In the genomic region with DNA sequence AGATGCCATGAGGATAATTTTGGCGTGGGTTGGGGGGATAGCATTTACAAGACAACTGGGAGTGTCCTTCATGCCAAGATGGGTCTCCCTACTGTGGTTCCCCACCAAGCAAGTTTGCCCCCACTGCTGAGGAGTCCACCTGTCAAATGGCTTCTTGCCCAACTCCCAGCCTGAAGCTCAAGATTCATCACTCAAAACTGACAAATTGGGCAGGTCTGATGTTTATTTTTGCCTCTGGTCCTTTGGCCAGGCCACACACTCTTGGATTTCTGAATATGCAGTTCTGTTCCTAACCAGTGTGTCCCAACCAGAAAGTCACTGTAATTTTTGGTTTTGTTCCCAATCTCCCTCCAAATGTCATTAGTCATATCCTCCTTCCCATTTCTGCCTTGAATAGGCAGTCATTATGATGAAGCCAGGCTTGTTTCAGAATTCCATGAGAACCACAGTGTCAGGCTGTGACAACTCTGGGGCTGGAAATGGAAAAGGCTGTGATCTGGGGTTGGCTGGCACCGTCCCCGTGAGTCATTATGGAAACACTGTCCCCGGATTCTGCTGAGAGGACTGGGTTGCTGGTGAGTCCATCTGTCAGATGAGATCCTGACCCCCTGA, we compare ENCODE assay signal across 9 cellular contexts. TPM values are rescaled to one million over a fixed set of nuclear protein-coding genes. Genes with fewer than 3 reads are reported as not detected.
A peak's percentile ranks its signal among the peaks of the same experiment; 100 is the strongest.
DNase-seq lines count a peak whose midpoint lies in the region; ATAC-seq and TF ChIP-seq lines count a peak whose summit lies in the region.
"Had no signal": no experiment of that assay in that cellular context is flagged by ENCODE, and none has a peak within 500 bp of the region (broad histone marks: within the 10 kb centered on the region; RNA-seq: fewer than 3 reads in every experiment).

No MANE protein-coding gene starts in this region.

- no peaks in the 10 kb centered on the region for H3K4me1 Mint-ChIP-seq in activated naive CD4-positive, alpha-beta T cell treated with anti-CD3 and anti-CD28 coated beads for 36 hours (ENCODE audit: low read depth)

- no peak for TF ChIP-seq CTCF in BJ (IDR thresholded peaks at IDR 0.05; ENCODE audit: insufficient read depth, low read depth, low read length)
- no peak for TF ChIP-seq CTCF in fibroblast of the aortic adventitia (IDR thresholded peaks at IDR 0.05; ENCODE audit: insufficient read depth, low read length)

- H3K4me1 ChIP-seq in effector memory CD4-positive, alpha-beta T cell (ENCODE audit: control insufficient read depth, insufficient read depth, low read length, poor library complexity, severe bottlenecking), result no peaks in the 10 kb centered on the region

- H3K36me3 ChIP-seq in BJ (ENCODE audit: control insufficient read depth, insufficient read depth, low read length), result no peaks in the 10 kb centered on the region
- H3K36me3 ChIP-seq in effector memory CD4-positive, alpha-beta T cell (ENCODE audit: control insufficient read depth, insufficient read depth, low read length), result no peaks in the 10 kb centered on the region
- H3K36me3 ChIP-seq: BLaER1 treated with 17β-estradiol and CSF1 and Interleukin-3, amounts not matched to agents 10 nM and 100 nM had no signal

- H3K9me3 ChIP-seq in effector memory CD4-positive, alpha-beta T cell (ENCODE audit: control insufficient read depth, low read length), result no peaks in the 10 kb centered on the region

- peak; percentile 92 for ATAC-seq in SK-N-SH treated with all-trans-retinoic acid at 6 μM for 48 hours
- ATAC-seq in HG03521 (IDR thresholded peaks at IDR 0.05; ENCODE audit: unreplicated experiment), result no peak

- no peaks in the 10 kb centered on the region for H3K27me3 ChIP-seq in BJ (ENCODE audit: control insufficient read depth, insufficient read depth, low read length)
- no peaks in the 10 kb centered on the region for H3K27me3 ChIP-seq in effector memory CD4-positive, alpha-beta T cell (replicated peaks; ENCODE audit: control insufficient read depth, insufficient read depth, low read length, poor library complexity, severe bottlenecking)
- H3K27me3 ChIP-seq: BLaER1 treated with 17β-estradiol and CSF1 and Interleukin-3, amounts not matched to agents 10 nM and 100 nM had no signal

- H3K4me3 Mint-ChIP-seq in activated naive CD4-positive, alpha-beta T cell treated with anti-CD3 and anti-CD28 coated beads for 36 hours, result no peak overlapping the region

- no peak overlapping the region for H3K4me3 ChIP-seq in BJ (ENCODE audit: low read depth, low read length)
- no peak overlapping the region for H3K4me3 ChIP-seq in fibroblast of the aortic adventitia (ENCODE audit: low read depth, low read length)
- no peak overlapping the region for H3K4me3 ChIP-seq in effector memory CD4-positive, alpha-beta T cell (ENCODE audit: insufficient read depth, low read depth, low read length, poor library complexity, severe bottlenecking)
- H3K4me3 ChIP-seq: BLaER1 treated with 17β-estradiol and CSF1 and Interleukin-3, amounts not matched to agents 10 nM and 100 nM had no signal

- POLR2A ChIA-PET in BJ (lab: Charles Lee), result no interaction called here

- peaks cover 4% of the 10 kb centered on the region for H3K9me3 Mint-ChIP-seq in activated naive CD4-positive, alpha-beta T cell treated with anti-CD3 and anti-CD28 coated beads for 36 hours

- H3K36me3 Mint-ChIP-seq in activated naive CD4-positive, alpha-beta T cell treated with anti-CD3 and anti-CD28 coated beads for 36 hours (ENCODE audit: low read depth), result no peaks in the 10 kb centered on the region

- H3K27ac Mint-ChIP-seq in activated naive CD4-positive, alpha-beta T cell treated with anti-CD3 and anti-CD28 coated beads for 36 hours, result no peak overlapping the region

- no peaks in the 10 kb centered on the region for H3K27me3 Mint-ChIP-seq in activated naive CD4-positive, alpha-beta T cell treated with anti-CD3 and anti-CD28 coated beads for 36 hours (ENCODE audit: low read depth)

- intact Hi-C loops in activated naive CD4-positive, alpha-beta T cell treated with anti-CD3 and anti-CD28 coated beads for 36 hours (cut with micrococcal nuclease), result no loop called here

- peak; percentile 63 for DNase-seq in BJ (ENCODE audit: low read depth)
- DNase-seq in fibroblast of the aortic adventitia (ENCODE audit: low read depth), result peak; percentile 57
- peak; percentile 38 for DNase-seq in occipital lobe (lab: John Stamatoyannopoulos, UW)
- no peak for DNase-seq in 8988T
- no peak for DNase-seq in effector memory CD4-positive, alpha-beta T cell
- DNase-seq in activated naive CD4-positive, alpha-beta T cell treated with anti-CD3 and anti-CD28 coated beads for 36 hours, result no peak

- no peak overlapping the region for H3K27ac ChIP-seq in effector memory CD4-positive, alpha-beta T cell (ENCODE audit: insufficient read depth, low read length, poor library complexity, severe bottlenecking)
- H3K27ac ChIP-seq: BLaER1 treated with 17β-estradiol and CSF1 and Interleukin-3, amounts not matched to agents 10 nM and 100 nM had no signal

- CTCF ChIA-PET in BJ (lab: Yijun Ruan, JAX), result interaction anchor here (0.9 to 1.1 kb wide), 2 partner anchors 10 to 167 kb away, joined by 3 to 4 read pairs; no protein-coding TSS in a partner anchor
- CTCF ChIA-PET in activated naive CD4-positive, alpha-beta T cell treated with anti-CD3 and anti-CD28 coated beads for 36 hours (lab: Charles Lee), result no interaction called here

TF ChIP-seq in SK-N-SH treated with all-trans-retinoic acid at 6 μM for 48 hours, 23 proteins besides CTCF, POLR2A, EP300 and RAD21 (continues in another document):
- TF ChIP-seq ZC3H10 (CRISPR knock-in tag; IDR thresholded peaks at IDR 0.05) (no peak), SNAI2 (CRISPR knock-in tag; IDR thresholded peaks at IDR 0.05) (no peak), ZNF8 (CRISPR knock-in tag; IDR thresholded peaks at IDR 0.05) (no peak), TOX (CRISPR knock-in tag; IDR thresholded peaks at IDR 0.05; ENCODE audit: borderline replicate concordance) (no peak), CSDC2 (CRISPR knock-in tag; IDR thresholded peaks at IDR 0.05) (no peak), ZFP3 (CRISPR knock-in tag; IDR thresholded peaks at IDR 0.05) (no peak), BACH2 (CRISPR knock-in tag; IDR thresholded peaks at IDR 0.05; ENCODE audit: borderline replicate concordance) (no peak), ZNF70 (CRISPR knock-in tag; IDR thresholded peaks at IDR 0.05) (no peak), GLIS3 (CRISPR knock-in tag; IDR thresholded peaks at IDR 0.05) (no peak), TCF4 (CRISPR knock-in tag; IDR thresholded peaks at IDR 0.05; ENCODE audit: borderline replicate concordance) (no peak), PPARA (CRISPR knock-in tag; IDR thresholded peaks at IDR 0.05; ENCODE audit: borderline replicate concordance) (no peak), ESRRG (CRISPR knock-in tag; IDR thresholded peaks at IDR 0.05) (no peak), ZFP30 (CRISPR knock-in tag; IDR thresholded peaks at IDR 0.05) (no peak), OSR1 (CRISPR knock-in tag; IDR thresholded peaks at IDR 0.05) (no peak)
- TF ChIP-seq, protein P1, sequence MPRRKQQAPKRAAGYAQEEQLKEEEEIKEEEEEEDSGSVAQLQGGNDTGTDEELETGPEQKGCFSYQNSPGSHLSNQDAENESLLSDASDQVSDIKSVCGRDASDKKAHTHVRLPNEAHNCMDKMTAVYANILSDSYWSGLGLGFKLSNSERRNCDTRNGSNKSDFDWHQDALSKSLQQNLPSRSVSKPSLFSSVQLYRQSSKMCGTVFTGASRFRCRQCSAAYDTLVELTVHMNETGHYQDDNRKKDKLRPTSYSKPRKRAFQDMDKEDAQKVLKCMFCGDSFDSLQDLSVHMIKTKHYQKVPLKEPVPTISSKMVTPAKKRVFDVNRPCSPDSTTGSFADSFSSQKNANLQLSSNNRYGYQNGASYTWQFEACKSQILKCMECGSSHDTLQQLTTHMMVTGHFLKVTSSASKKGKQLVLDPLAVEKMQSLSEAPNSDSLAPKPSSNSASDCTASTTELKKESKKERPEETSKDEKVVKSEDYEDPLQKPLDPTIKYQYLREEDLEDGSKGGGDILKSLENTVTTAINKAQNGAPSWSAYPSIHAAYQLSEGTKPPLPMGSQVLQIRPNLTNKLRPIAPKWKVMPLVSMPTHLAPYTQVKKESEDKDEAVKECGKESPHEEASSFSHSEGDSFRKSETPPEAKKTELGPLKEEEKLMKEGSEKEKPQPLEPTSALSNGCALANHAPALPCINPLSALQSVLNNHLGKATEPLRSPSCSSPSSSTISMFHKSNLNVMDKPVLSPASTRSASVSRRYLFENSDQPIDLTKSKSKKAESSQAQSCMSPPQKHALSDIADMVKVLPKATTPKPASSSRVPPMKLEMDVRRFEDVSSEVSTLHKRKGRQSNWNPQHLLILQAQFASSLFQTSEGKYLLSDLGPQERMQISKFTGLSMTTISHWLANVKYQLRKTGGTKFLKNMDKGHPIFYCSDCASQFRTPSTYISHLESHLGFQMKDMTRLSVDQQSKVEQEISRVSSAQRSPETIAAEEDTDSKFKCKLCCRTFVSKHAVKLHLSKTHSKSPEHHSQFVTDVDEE (CRISPR knock-in tag; IDR thresholded peaks at IDR 0.05), result no peak
- TF ChIP-seq, protein P2, sequence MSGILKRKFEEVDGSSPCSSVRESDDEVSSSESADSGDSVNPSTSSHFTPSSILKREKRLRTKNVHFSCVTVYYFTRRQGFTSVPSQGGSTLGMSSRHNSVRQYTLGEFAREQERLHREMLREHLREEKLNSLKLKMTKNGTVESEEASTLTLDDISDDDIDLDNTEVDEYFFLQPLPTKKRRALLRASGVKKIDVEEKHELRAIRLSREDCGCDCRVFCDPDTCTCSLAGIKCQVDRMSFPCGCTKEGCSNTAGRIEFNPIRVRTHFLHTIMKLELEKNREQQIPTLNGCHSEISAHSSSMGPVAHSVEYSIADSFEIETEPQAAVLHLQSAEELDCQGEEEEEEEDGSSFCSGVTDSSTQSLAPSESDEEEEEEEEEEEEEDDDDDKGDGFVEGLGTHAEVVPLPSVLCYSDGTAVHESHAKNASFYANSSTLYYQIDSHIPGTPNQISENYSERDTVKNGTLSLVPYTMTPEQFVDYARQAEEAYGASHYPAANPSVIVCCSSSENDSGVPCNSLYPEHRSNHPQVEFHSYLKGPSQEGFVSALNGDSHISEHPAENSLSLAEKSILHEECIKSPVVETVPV (CRISPR knock-in tag; IDR thresholded peaks at IDR 0.05), result no peak

RNA-seq across cellular contexts. Expression of a gene that starts 29.3 kb away (rescaled TPM):
- 33.2 and 34.3 TPM in 2 replicates for polyA plus RNA-seq in BJ (2011; rRNA removed)
- 27.4 and 43.3 TPM in 2 replicates for polyA minus RNA-seq in BJ (2011; rRNA and poly(A)+ RNA removed)
- total RNA-seq in fibroblast of the aortic adventitia (ENCODE audit: low replicate concordance), result 95.1 and 118 TPM in 2 replicates
- total RNA-seq in occipital lobe, result 46.5 TPM
- total RNA-seq in activated naive CD4-positive, alpha-beta T cell treated with anti-CD3 and anti-CD28 coated beads for 36 hours, result 10 to 100 TPM; 15.3 to 15.5 TPM

Comparison
In these comparisons a context has a peak if more than half of its experiments do, and no peak if none do; other contexts are left out.
1. DNase-seq: peak in BJ (single experiment), fibroblast of the aortic adventitia (single experiment) and occipital lobe (single experiment); none in 8988T (single experiment), effector memory CD4-positive, alpha-beta T cell (0 of 3) and activated naive CD4-positive, alpha-beta T cell treated with anti-CD3 and anti-CD28 coated beads for 36 hours (single experiment).